In the genomic region with DNA sequence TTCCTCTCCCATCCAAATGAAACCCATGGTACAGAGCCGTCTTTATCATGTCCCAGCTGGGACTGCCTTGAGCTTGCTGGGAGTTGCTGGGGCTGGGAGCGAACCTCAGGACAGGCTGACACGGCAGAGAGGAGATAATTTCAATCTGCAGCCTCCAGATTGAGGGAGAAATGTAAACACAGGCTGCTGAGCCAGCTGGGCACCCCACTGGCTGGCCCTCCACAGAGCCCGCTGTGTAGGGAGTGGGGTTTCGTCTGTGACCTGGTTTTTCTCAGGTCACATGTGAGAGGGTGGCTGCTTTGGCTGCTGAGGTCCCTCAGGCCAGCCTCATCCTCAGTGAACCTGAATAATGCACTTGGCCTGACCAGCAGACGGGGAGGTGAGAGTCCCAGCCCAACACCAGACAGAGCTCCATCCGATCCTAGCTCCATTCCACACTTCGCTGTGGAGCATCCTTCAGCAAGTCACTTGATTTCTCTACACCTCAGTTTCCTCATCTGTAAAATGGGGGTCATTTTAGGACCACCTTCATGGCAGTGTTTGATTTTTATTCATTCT, we compare ENCODE assay signal across 25 cellular contexts.
"Had no signal": no experiment of that assay in that cellular context is flagged by ENCODE, and none has a peak within 500 bp of the region (broad histone marks: within the 10 kb centered on the region; RNA-seq: fewer than 3 reads in every experiment).

No MANE protein-coding gene starts in this region.

- H3K4me3 ChIP-seq: cardiac muscle cell, PC-9 had no signal

- DNase-seq: activated CD4-positive, alpha-beta memory T cell treated with anti-CD3 and anti-CD28 coated beads, Interleukin-2, amount 10 ng/mL, durations not matched to agents 7 days and 5 days; activated CD4-positive, alpha-beta T cell treated with anti-CD3 and anti-CD28 coated beads for 36 hours; activated CD4-positive, alpha-beta T cell treated with anti-CD3 and anti-CD28 coated beads, Interleukin-2, amount 50 U/mL, for 1 hour; activated gamma-delta T cell; activated naive CD4-positive, alpha-beta T cell treated with anti-CD3 and anti-CD28 coated beads for 36 hours; activated T-cell treated with anti-CD3 and anti-CD28 coated beads for 4 hours; activated T-cell treated with anti-CD3 and anti-CD28 coated beads, Interleukin-2, amount 50 U/mL, for 48 hours; brain microvascular endothelial cell; NCI-H1092 treated with DMSO at 0.1 percent for 48 hours; NCI-H1417 treated with DMSO at 0.1 percent for 48 hours; NCI-H187; NCI-H2081; NCI-H2227 treated with DMSO at 0.1 percent for 48 hours; NCI-H446 treated with DMSO at 0.1 percent for 48 hours; NCI-H526 treated with DMSO at 0.1 percent for 48 hours; PC-9; SHP77 treated with DMSO at 0.1 percent for 48 hours; T-helper 17 cell; T-helper 9 cell; WERI-Rb-1 had no signal

- H3K27ac Mint-ChIP-seq: activated CD4-positive, alpha-beta memory T cell treated with anti-CD3 and anti-CD28 coated beads, Interleukin-2, amount 10 ng/mL, durations not matched to agents 7 days and 5 days; activated CD4-positive, alpha-beta T cell treated with anti-CD3 and anti-CD28 coated beads for 36 hours; activated naive CD4-positive, alpha-beta T cell treated with anti-CD3 and anti-CD28 coated beads for 36 hours; activated naive CD8-positive, alpha-beta T cell; activated T-helper 17 cell treated with anti-CD3 and anti-CD28 coated beads, Interleukin-2, amount 50 U/mL, for 72 hours; T-helper 17 cell had no signal

- H3K27me3 Mint-ChIP-seq: activated CD4-positive, alpha-beta T cell treated with anti-CD3 and anti-CD28 coated beads for 36 hours had no signal

- H3K4me1 Mint-ChIP-seq: activated CD4-positive, alpha-beta memory T cell treated with anti-CD3 and anti-CD28 coated beads, Interleukin-2, amount 10 ng/mL, durations not matched to agents 7 days and 5 days; activated CD4-positive, alpha-beta T cell treated with anti-CD3 and anti-CD28 coated beads for 36 hours; activated T-helper 17 cell treated with anti-CD3 and anti-CD28 coated beads, Interleukin-2, amount 50 U/mL, for 72 hours; IgD-negative memory B cell; T-helper 17 cell had no signal

- H3K27ac ChIP-seq: brain microvascular endothelial cell, cardiac muscle cell, KMS-11, PC-9, WERI-Rb-1 had no signal

- H3K9me3 Mint-ChIP-seq: activated CD4-positive, alpha-beta memory T cell treated with anti-CD3 and anti-CD28 coated beads, Interleukin-2, amount 10 ng/mL, durations not matched to agents 7 days and 5 days; activated naive CD4-positive, alpha-beta T cell treated with anti-CD3 and anti-CD28 coated beads for 36 hours; activated T-helper 17 cell treated with anti-CD3 and anti-CD28 coated beads, Interleukin-2, amount 50 U/mL, for 72 hours had no signal

- H3K36me3 Mint-ChIP-seq: activated naive CD8-positive, alpha-beta T cell; IgD-negative memory B cell had no signal

- H3K4me3 Mint-ChIP-seq: activated CD4-positive, alpha-beta memory T cell treated with anti-CD3 and anti-CD28 coated beads, Interleukin-2, amount 10 ng/mL, durations not matched to agents 7 days and 5 days; activated CD4-positive, alpha-beta T cell treated with anti-CD3 and anti-CD28 coated beads for 36 hours; activated naive CD4-positive, alpha-beta T cell treated with anti-CD3 and anti-CD28 coated beads for 36 hours; activated naive CD8-positive, alpha-beta T cell; activated T-helper 17 cell treated with anti-CD3 and anti-CD28 coated beads, Interleukin-2, amount 50 U/mL, for 72 hours; IgD-negative memory B cell; T-helper 17 cell had no signal
